ENCODE assay signal across 17 cellular contexts in the genomic region with DNA sequence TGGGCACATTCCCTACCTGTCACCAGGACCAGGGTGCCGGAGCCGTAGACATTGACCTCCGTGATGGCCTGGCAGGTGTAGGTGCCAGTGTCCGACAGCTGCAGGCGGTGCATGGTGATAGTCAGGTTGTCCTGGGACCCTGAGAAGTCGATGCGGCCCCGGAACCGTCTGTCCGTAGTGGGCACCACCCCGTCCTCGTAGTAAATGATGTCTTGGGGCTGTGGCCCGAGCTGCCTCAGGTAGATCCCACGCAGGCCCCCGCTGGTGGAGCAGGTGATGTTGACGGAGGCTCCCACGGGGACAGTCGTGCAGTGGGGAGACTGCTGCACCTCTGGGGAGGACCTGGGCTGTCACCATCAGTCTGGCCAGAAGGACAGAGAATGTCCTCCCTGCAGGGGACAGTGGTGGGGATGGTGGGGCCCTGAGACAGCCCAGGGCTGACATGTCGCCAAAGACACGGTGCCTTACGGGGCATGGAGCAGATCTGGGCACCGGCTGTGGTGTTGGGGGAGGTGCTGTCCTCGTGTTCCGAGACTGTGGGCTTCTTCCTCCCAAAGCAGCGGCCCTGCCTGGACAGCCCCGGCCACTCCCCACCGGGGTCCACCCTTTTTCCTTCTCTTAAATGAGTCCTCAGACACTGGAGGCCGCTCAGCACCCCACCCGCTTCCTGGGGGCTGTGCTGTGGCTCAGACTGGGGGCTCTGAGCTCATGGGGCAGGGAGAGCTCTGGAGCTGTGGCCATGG. TPM values are rescaled to one million over a fixed set of nuclear protein-coding genes. Genes with fewer than 3 reads are reported as not detected.
DNase-seq lines count a peak whose midpoint lies in the region; ATAC-seq and TF ChIP-seq lines count a peak whose summit lies in the region.
"Had no signal": no experiment of that assay in that cellular context is flagged by ENCODE, and none has a peak within 500 bp of the region (broad histone marks: within the 10 kb centered on the region; RNA-seq: fewer than 3 reads in every experiment).

No MANE protein-coding gene starts in this region.

- no peaks in the 10 kb centered on the region for H3K27me3 ChIP-seq in CD4-positive, CD25-positive, alpha-beta regulatory T cell (ENCODE audit: control insufficient read depth, insufficient read depth, low read length)

- H3K27ac Mint-ChIP-seq in CD4-positive, CD25-positive, alpha-beta regulatory T cell: peak overlapping the region; percentile 86 to 92 (median 89)
- H3K27ac Mint-ChIP-seq in activated naive CD8-positive, alpha-beta T cell: peak overlapping the region; percentile 98

- H3K9me3 ChIP-seq in CD4-positive, CD25-positive, alpha-beta regulatory T cell (ENCODE audit: control insufficient read depth in 2 of 2, low read length in 2 of 2): no peaks in the 10 kb centered on the region
- peaks cover 6% of the 10 kb centered on the region for H3K9me3 ChIP-seq in KOPT-K1 (ENCODE audit: insufficient read depth, low read length, poor library complexity, severe bottlenecking)

- peak overlapping the region in 2 of 4 donors; percentile 93 to 95 for H3K4me3 Mint-ChIP-seq in CD4-positive, CD25-positive, alpha-beta regulatory T cell
- peak overlapping the region; percentile 96 for H3K4me3 Mint-ChIP-seq in activated naive CD8-positive, alpha-beta T cell
- H3K4me3 Mint-ChIP-seq: brain had no signal

- peaks cover 50% of the 10 kb centered on the region for H3K4me1 ChIP-seq in CD4-positive, CD25-positive, alpha-beta regulatory T cell (ENCODE audit: control insufficient read depth, insufficient read depth, low read length, poor library complexity, severe bottlenecking)

- no peaks in the 10 kb centered on the region for H3K36me3 Mint-ChIP-seq in CD4-positive, CD25-positive, alpha-beta regulatory T cell
- peaks cover 4% of the 10 kb centered on the region for H3K36me3 Mint-ChIP-seq in activated naive CD8-positive, alpha-beta T cell
- H3K36me3 Mint-ChIP-seq: brain; stimulated activated memory B cell treated with anti-CD40 and anti-IgM and Interleukin-4, amounts not matched to agents 10 μg/mL and 1 μg/mL and 100 μg/mL, for 72 hours had no signal

- H3K4me3 ChIP-seq in CD4-positive, CD25-positive, alpha-beta regulatory T cell (ENCODE audit: low read depth, low read length): peak overlapping the region; percentile 71

- H3K36me3 ChIP-seq in CD4-positive, CD25-positive, alpha-beta regulatory T cell (ENCODE audit: control insufficient read depth, insufficient read depth, low read length): no peaks in the 10 kb centered on the region
- H3K36me3 ChIP-seq in KOPT-K1 (ENCODE audit: insufficient read depth, low read length): peaks cover 22% of the 10 kb centered on the region; the same call in 1 of the 2 replicates

- DNase-seq in CD4-positive, CD25-positive, alpha-beta regulatory T cell: no peak
- no peak for DNase-seq in omental fat pad (ENCODE audit: low spot score)
- DNase-seq in SHP77 (lab: John Stamatoyannopoulos, UW): no peak
- DNase-seq: foreskin melanocyte, mesenchymal stem cell, NCI-H2029, NCI-H748 treated with DMSO at 0.1 percent for 48 hours, SHP77 treated with DMSO at 0.1 percent for 48 hours had no signal

- TF ChIP-seq CTCF in omental fat pad (IDR thresholded peaks at IDR 0.05): no peak

- peaks cover 6% of the 10 kb centered on the region for H3K27me3 Mint-ChIP-seq in CD4-positive, CD25-positive, alpha-beta regulatory T cell
- H3K27me3 Mint-ChIP-seq in activated naive CD8-positive, alpha-beta T cell: no peaks in the 10 kb centered on the region

- peaks cover 0 to 28% (median 6%) of the 10 kb centered on the region in 4 donors for H3K4me1 Mint-ChIP-seq in CD4-positive, CD25-positive, alpha-beta regulatory T cell
- H3K4me1 Mint-ChIP-seq in activated naive CD8-positive, alpha-beta T cell (ENCODE audit: low read depth): peaks cover 24% of the 10 kb centered on the region

- H3K27ac ChIP-seq in CD4-positive, CD25-positive, alpha-beta regulatory T cell (ENCODE audit: insufficient read depth, low read length, poor library complexity, severe bottlenecking): peak overlapping the region; percentile 78
- peak overlapping the region; percentile 80 for H3K27ac ChIP-seq in KOPT-K1 (ENCODE audit: low read depth, low read length, poor library complexity, severe bottlenecking)
- H3K27ac ChIP-seq: C4-2B, KMS-11 had no signal

- no peaks in the 10 kb centered on the region for H3K9me3 Mint-ChIP-seq in CD4-positive, CD25-positive, alpha-beta regulatory T cell
- H3K9me3 Mint-ChIP-seq in activated naive CD8-positive, alpha-beta T cell (ENCODE audit: low read depth): no peaks in the 10 kb centered on the region
- H3K9me3 Mint-ChIP-seq: brain; stimulated activated memory B cell treated with anti-CD40 and anti-IgM and Interleukin-4, amounts not matched to agents 10 μg/mL and 1 μg/mL and 100 μg/mL, for 72 hours had no signal

- peak; percentile 7 to 27 for ATAC-seq in CD4-positive, CD25-positive, alpha-beta regulatory T cell (ENCODE audit: low read depth in 2 of 2)
- peak; percentile 8 for ATAC-seq in omental fat pad (ENCODE audit: low FRiP score)
- ATAC-seq in HG02840 (IDR thresholded peaks at IDR 0.05; ENCODE audit: low FRiP score, unreplicated experiment): no peak
- no peak for ATAC-seq in HG03469 (IDR thresholded peaks at IDR 0.05; ENCODE audit: unreplicated experiment)

RNA-seq across cellular contexts. Expression of gene CD7, which starts 0.6 kb away (rescaled TPM):
- 140 TPM for total RNA-seq in CD4-positive, CD25-positive, alpha-beta regulatory T cell
- 10 to 100 TPM; 56.3 to 76.9 (median 68.3) TPM for polyA plus RNA-seq in CD4-positive, CD25-positive, alpha-beta regulatory T cell
- total RNA-seq in omental fat pad: 1 to 10 TPM; 1.6 to 8.4 (median 4.2) TPM

RNA-seq across cellular contexts. Expression of gene SECTM1, which starts 16.7 kb away (rescaled TPM):
- 0.52 TPM for total RNA-seq in CD4-positive, CD25-positive, alpha-beta regulatory T cell
- polyA plus RNA-seq in CD4-positive, CD25-positive, alpha-beta regulatory T cell: under 1 TPM; 0.38 to 0.91 (median 0.51) TPM
- 10 to 100 TPM; 19.8 to 35.5 (median 30.7) TPM for total RNA-seq in omental fat pad

RNA-seq across cellular contexts. Expression of gene TEX19, which starts 42.2 kb away (rescaled TPM):
- not detected for total RNA-seq in CD4-positive, CD25-positive, alpha-beta regulatory T cell
- not detected for polyA plus RNA-seq in CD4-positive, CD25-positive, alpha-beta regulatory T cell
- not detected for total RNA-seq in omental fat pad

RNA-seq across cellular contexts. Expression of gene CSNK1D, which starts 43.3 kb away (rescaled TPM):
- 333 TPM for total RNA-seq in CD4-positive, CD25-positive, alpha-beta regulatory T cell
- 10 to 100 TPM; 41.2 to 50.3 (median 48.6) TPM for polyA plus RNA-seq in CD4-positive, CD25-positive, alpha-beta regulatory T cell
- 100 to 1,000 TPM in 2 of 4 donors, 10 to 100 TPM in 2; 54.7 to 117 (median 98.4) TPM for total RNA-seq in omental fat pad

RNA-seq across cellular contexts. Expression of gene UTS2R, which starts 54.7 kb away (rescaled TPM):
- not detected for total RNA-seq in CD4-positive, CD25-positive, alpha-beta regulatory T cell
- polyA plus RNA-seq in CD4-positive, CD25-positive, alpha-beta regulatory T cell: not detected
- not detected for total RNA-seq in omental fat pad
- total RNA-seq: G401 had no signal

Comparison
In these comparisons a context has a peak if more than half of its experiments do, and no peak if none do; other contexts are left out.
1. ATAC-seq: peak in CD4-positive, CD25-positive, alpha-beta regulatory T cell (2 of 2) and omental fat pad (single experiment); none in HG02840 (single experiment) and HG03469 (single experiment).
2. RNA of gene CD7, which starts 0.6 kb away (total RNA-seq): 140 TPM in CD4-positive, CD25-positive, alpha-beta regulatory T cell (single experiment); 1.6 to 8.4 TPM in omental fat pad; every median in the first group is over 10 times any median in the second.
3. RNA of gene SECTM1, which starts 16.7 kb away (total RNA-seq): 19.8 to 35.5 TPM in omental fat pad; 0.52 TPM in CD4-positive, CD25-positive, alpha-beta regulatory T cell (single experiment); every median in the first group is over 10 times any median in the second.